11 cellular contexts compared by ENCODE assay signal in genomic region chr3:151580592-151580991, GRCh38.
DNase-seq lines count a peak whose midpoint lies in the region; TF ChIP-seq lines count a peak whose summit lies in the region.
"Had no signal": no experiment of that assay in that cellular context is flagged by ENCODE, and none has a peak within 500 bp of the region (broad histone marks: within the 10 kb centered on the region; RNA-seq: fewer than 3 reads in every experiment).

No MANE protein-coding gene starts in this region.

- H3K9me2 ChIP-seq in Karpas-422 (replicated peaks; ENCODE audit: insufficient read depth, low read length), result no peaks in the 10 kb centered on the region

- no peak overlapping the region for H3K4me3 Mint-ChIP-seq in chondrocyte (ENCODE audit: unreplicated experiment)
- H3K4me3 Mint-ChIP-seq: activated naive CD8-positive, alpha-beta T cell treated with anti-CD3 and anti-CD28 coated beads, Interleukin-2, amount 10 ng/mL, durations not matched to agents 7 days and 5 days had no signal

- H3K4me3 ChIP-seq in BJ (ENCODE audit: low read depth, low read length), result no peak overlapping the region
- H3K4me3 ChIP-seq in Karpas-422 (ENCODE audit: low read length), result no peak overlapping the region
- H3K4me3 ChIP-seq: prostate gland had no signal

- H3K27ac ChIP-seq in Karpas-422 (ENCODE audit: low read length), result no peak overlapping the region
- H3K27ac ChIP-seq: prostate gland had no signal

- H3K27ac Mint-ChIP-seq in chondrocyte (ENCODE audit: unreplicated experiment), result peak overlapping the region; percentile 49
- H3K27ac Mint-ChIP-seq: activated naive CD8-positive, alpha-beta T cell treated with anti-CD3 and anti-CD28 coated beads, Interleukin-2, amount 10 ng/mL, durations not matched to agents 7 days and 5 days had no signal

- POLR2A ChIA-PET in BJ (lab: Charles Lee), result interaction anchor here (0.6 kb wide), 1 partner anchor 164 kb away, joined by 3 read pairs; no protein-coding TSS in a partner anchor

- TF ChIP-seq CTCF in BJ (IDR thresholded peaks at IDR 0.05; ENCODE audit: insufficient read depth, low read depth, low read length) (no peak), chondrocyte (IDR thresholded peaks at IDR 0.05) (no peak)

- H3K9ac ChIP-seq in Karpas-422 (ENCODE audit: low read length), result no peak overlapping the region

- H4K20me1 ChIP-seq in Karpas-422 (ENCODE audit: insufficient read depth, low read depth, low read length), result no peaks in the 10 kb centered on the region

- H3K9me3 ChIP-seq in Karpas-422 (ENCODE audit: low read length), result no peaks in the 10 kb centered on the region
- H3K9me3 ChIP-seq: prostate gland had no signal

- peaks cover 13% of the 10 kb centered on the region for H3K4me1 Mint-ChIP-seq in chondrocyte (ENCODE audit: low read depth)
- H3K4me1 Mint-ChIP-seq: activated naive CD8-positive, alpha-beta T cell treated with anti-CD3 and anti-CD28 coated beads, Interleukin-2, amount 10 ng/mL, durations not matched to agents 7 days and 5 days had no signal

- H3K27me3 ChIP-seq in BJ (ENCODE audit: control insufficient read depth, insufficient read depth, low read length) (no peaks in the 10 kb centered on the region), Karpas-422 (ENCODE audit: low read length) (no peaks in the 10 kb centered on the region)

- no peaks in the 10 kb centered on the region for H3K79me2 ChIP-seq in Karpas-422 (ENCODE audit: low read length)

- CTCF ChIA-PET in BJ (lab: Yijun Ruan, JAX), result interaction anchor here (0.7 kb wide), 1 partner anchor 265 kb away, joined by 3 read pairs; no protein-coding TSS in a partner anchor

- H3K9me3 Mint-ChIP-seq in chondrocyte (ENCODE audit: low read depth), result peaks cover 3% of the 10 kb centered on the region
- H3K9me3 Mint-ChIP-seq: activated naive CD8-positive, alpha-beta T cell treated with anti-CD3 and anti-CD28 coated beads, Interleukin-2, amount 10 ng/mL, durations not matched to agents 7 days and 5 days had no signal

- DNase-seq in BJ (ENCODE audit: low read depth), result peak; percentile 62
- peak; percentile 0 for DNase-seq in Karpas-422
- no peak for DNase-seq in chondrocyte (ENCODE audit: low spot score)
- DNase-seq in myocyte (ENCODE audit: low read depth), result peak; percentile 36
- DNase-seq in activated T-cell treated with anti-CD3 and anti-CD28 coated beads for 4 hours, result no peak
- no peak for DNase-seq in islet precursor cell
- DNase-seq in Kasumi-1 (lab: John Stamatoyannopoulos, UW), result no peak
- no peak for DNase-seq in HT-29 (ENCODE audit: low spot score)
- DNase-seq: activated naive CD8-positive, alpha-beta T cell treated with anti-CD3 and anti-CD28 coated beads, Interleukin-2, amount 10 ng/mL, durations not matched to agents 7 days and 5 days; T-helper 1 cell had no signal

- H3K4me2 ChIP-seq in Karpas-422 (ENCODE audit: low read depth, low read length, poor library complexity, severe bottlenecking), result no peak overlapping the region

- H3K36me3 Mint-ChIP-seq in chondrocyte (ENCODE audit: low read depth), result no peaks in the 10 kb centered on the region
- H3K36me3 Mint-ChIP-seq: activated naive CD8-positive, alpha-beta T cell treated with anti-CD3 and anti-CD28 coated beads, Interleukin-2, amount 10 ng/mL, durations not matched to agents 7 days and 5 days had no signal

- H3K27me3 Mint-ChIP-seq in chondrocyte (ENCODE audit: low read depth), result peaks cover 2% of the 10 kb centered on the region
- H3K27me3 Mint-ChIP-seq: activated naive CD8-positive, alpha-beta T cell treated with anti-CD3 and anti-CD28 coated beads, Interleukin-2, amount 10 ng/mL, durations not matched to agents 7 days and 5 days had no signal

- no peak overlapping the region for H2AFZ ChIP-seq in Karpas-422 (ENCODE audit: low read length)

- H3K4me1 ChIP-seq in Karpas-422 (ENCODE audit: low read length), result no peaks in the 10 kb centered on the region
- H3K4me1 ChIP-seq: prostate gland had no signal

- H3K36me3 ChIP-seq in BJ (ENCODE audit: control insufficient read depth, insufficient read depth, low read length) (no peaks in the 10 kb centered on the region), Karpas-422 (ENCODE audit: insufficient read depth, low read length) (no peaks in the 10 kb centered on the region)
- H3K36me3 ChIP-seq: prostate gland had no signal

Comparison
In these comparisons a context has a peak if more than half of its experiments do, and no peak if none do; other contexts are left out.
1. DNase-seq: peak in BJ (single experiment), Karpas-422 (single experiment) and myocyte (single experiment); none in chondrocyte (single experiment), activated T-cell treated with anti-CD3 and anti-CD28 coated beads for 4 hours (single experiment), islet precursor cell (single experiment), Kasumi-1 (0 of 2) and HT-29 (single experiment).